ENCODE assay signal across 13 cellular contexts in genomic region chr15:90915216-90915807, GRCh38. TPM values are rescaled to one million over a fixed set of nuclear protein-coding genes. Genes with fewer than 3 reads are reported as not detected.
DNase-seq lines count a peak whose midpoint lies in the region; ATAC-seq and TF ChIP-seq lines count a peak whose summit lies in the region.
"Had no signal": no experiment of that assay in that cellular context is flagged by ENCODE, and none has a peak within 500 bp of the region (broad histone marks: within the 10 kb centered on the region; RNA-seq: fewer than 3 reads in every experiment).

No MANE protein-coding gene starts in this region.

- H3K36me3 ChIP-seq in cardiac muscle cell = peaks cover 22% of the 10 kb centered on the region
- peaks cover 99% of the 10 kb centered on the region for H3K36me3 ChIP-seq in upper lobe of right lung

- no peaks in the 10 kb centered on the region for H3K27me3 ChIP-seq in cardiac muscle cell
- H3K27me3 ChIP-seq in upper lobe of right lung = no peaks in the 10 kb centered on the region
- H3K27me3 ChIP-seq: Peyer's patch had no signal

- intact Hi-C loops in Right ventricle myocardium inferior (cut with DNase I) = no loop called here
- intact Hi-C loops in left ventricle myocardium superior (cut with micrococcal nuclease) = no loop called here
- intact Hi-C loops in upper lobe of right lung (cut with DNase I) = no loop called here

- peaks cover 5% of the 10 kb centered on the region for H3K4me1 ChIP-seq in cardiac muscle cell (ENCODE audit: low read depth)
- H3K4me1 ChIP-seq in upper lobe of right lung = peaks cover 3% of the 10 kb centered on the region
- H3K4me1 ChIP-seq: parathyroid adenoma, Peyer's patch had no signal

- no peak overlapping the region for H3K4me3 ChIP-seq in cardiac muscle cell
- no peak overlapping the region for H3K4me3 ChIP-seq in upper lobe of right lung
- H3K4me3 ChIP-seq: GM23248, Peyer's patch had no signal

- H3K27ac ChIP-seq in cardiac muscle cell (peak overlapping the region; percentile 1), upper lobe of right lung (peak overlapping the region; percentile 51)
- H3K27ac ChIP-seq: GM23248, parathyroid adenoma had no signal

- ATAC-seq in Right ventricle myocardium inferior (no peak), left ventricle myocardium superior (peak; percentile 6), upper lobe of right lung (no peak)

- no peak for DNase-seq in cardiac muscle cell (ENCODE audit: low read depth in 1 of 2, low spot score in 1 of 2)
- no peak for DNase-seq in Right ventricle myocardium inferior (ENCODE audit: missing footprints)
- DNase-seq in left ventricle myocardium superior = no peak
- no peak for DNase-seq in upper lobe of right lung
- no peak for DNase-seq in KG1 (lab: John Stamatoyannopoulos, UW)
- no peak for DNase-seq in stimulated activated CD8-positive, alpha-beta memory T cell treated with anti-CD3 and anti-CD28 coated beads, Interleukin-4, amount 100 ng/mL, for 48 hours
- DNase-seq: activated T-cell treated with anti-CD3 and anti-CD28 coated beads, Interleukin-2, amount 50 U/mL, for 48 hours; central memory CD4-positive, alpha-beta T cell; GM23248; NCI-H2081 treated with DMSO at 0.1 percent for 48 hours; stimulated activated CD4-positive, alpha-beta T cell treated with anti-CD3 and anti-CD28 coated beads, Interleukin-4, amount 100 ng/mL, for 4 hours had no signal

- H3K9me3 ChIP-seq in cardiac muscle cell (ENCODE audit: low read depth) = no peaks in the 10 kb centered on the region
- H3K9me3 ChIP-seq in upper lobe of right lung = no peaks in the 10 kb centered on the region
- H3K9me3 ChIP-seq: Peyer's patch had no signal

- TF ChIP-seq CTCF in cardiac muscle cell (IDR thresholded peaks at IDR 0.05; ENCODE audit: low read depth, low read length) = no peak
- TF ChIP-seq CTCF in upper lobe of right lung (IDR thresholded peaks at IDR 0.05) = no peak

RNA-seq across cellular contexts. Expression of gene MAN2A2, which starts 12.2 kb away (rescaled TPM):
- total RNA-seq in cardiac muscle cell = 31.9 and 53.0 TPM in 2 replicates
- polyA plus RNA-seq in cardiac muscle cell = 54.3 and 66.3 TPM in 2 replicates
- 133 TPM for total RNA-seq in Right ventricle myocardium inferior
- 146 TPM for total RNA-seq in left ventricle myocardium superior
- total RNA-seq in upper lobe of right lung = 94.0 TPM

RNA-seq across cellular contexts. Expression of gene HDDC3, which starts 17.0 kb away (rescaled TPM):
- total RNA-seq in cardiac muscle cell (31.2 and 32.5 TPM in 2 replicates), Right ventricle myocardium inferior (18.9 TPM), left ventricle myocardium superior (15.0 TPM), upper lobe of right lung (12.4 TPM)
- 22.5 and 24.9 TPM in 2 replicates for polyA plus RNA-seq in cardiac muscle cell

RNA-seq across cellular contexts. Expression of gene UNC45A, which starts 19.8 kb away (rescaled TPM):
- total RNA-seq in cardiac muscle cell = 61.8 and 68.2 TPM in 2 replicates
- 52.5 and 61.1 TPM in 2 replicates for polyA plus RNA-seq in cardiac muscle cell
- 25.8 TPM for total RNA-seq in Right ventricle myocardium inferior
- total RNA-seq in left ventricle myocardium superior = 24.4 TPM
- 60.9 TPM for total RNA-seq in upper lobe of right lung

RNA-seq across cellular contexts. Expression of gene FES, which starts 31.0 kb away (rescaled TPM):
- total RNA-seq in cardiac muscle cell (13.3 and 19.8 TPM in 2 replicates), Right ventricle myocardium inferior (19.3 TPM), left ventricle myocardium superior (15.4 TPM), upper lobe of right lung (48.0 TPM)
- 5.4 and 12.7 TPM in 2 replicates for polyA plus RNA-seq in cardiac muscle cell

RNA-seq across cellular contexts. Expression of gene RCCD1, which starts 39.4 kb away (rescaled TPM):
- total RNA-seq in cardiac muscle cell = 18.6 and 43.0 TPM in 2 replicates
- polyA plus RNA-seq in cardiac muscle cell = 32.8 and 50.6 TPM in 2 replicates
- total RNA-seq in Right ventricle myocardium inferior = 9.0 TPM
- total RNA-seq in left ventricle myocardium superior = 11.5 TPM
- total RNA-seq in upper lobe of right lung = 8.6 TPM
